ENCODE assay signal across 18 cellular contexts in genomic region chr18:13308369-13308768, GRCh38.
DNase-seq lines count a peak whose midpoint lies in the region; TF ChIP-seq lines count a peak whose summit lies in the region.
"Had no signal": no experiment of that assay in that cellular context is flagged by ENCODE, and none has a peak within 500 bp of the region (broad histone marks: within the 10 kb centered on the region; RNA-seq: fewer than 3 reads in every experiment).

No MANE protein-coding gene starts in this region.

- H3K27me3 Mint-ChIP-seq in activated naive CD8-positive, alpha-beta T cell, result no peaks in the 10 kb centered on the region
- H3K27me3 Mint-ChIP-seq in neural progenitor cell (ENCODE audit: insufficient read depth, low read depth), result no peaks in the 10 kb centered on the region

- H3K36me3 ChIP-seq in neural progenitor cell (no peaks in the 10 kb centered on the region), hepatocyte (replicated peaks; ENCODE audit: insufficient read depth, low read depth) (no peaks in the 10 kb centered on the region)

- no peaks in the 10 kb centered on the region for H3K4me1 ChIP-seq in neural progenitor cell
- no peaks in the 10 kb centered on the region for H3K4me1 ChIP-seq in hepatocyte (ENCODE audit: insufficient read depth)

- H3K4me1 Mint-ChIP-seq in activated naive CD8-positive, alpha-beta T cell (ENCODE audit: low read depth), result peaks cover 51% of the 10 kb centered on the region
- peaks cover under 1% of the 10 kb centered on the region for H3K4me1 Mint-ChIP-seq in neural progenitor cell
- H3K4me1 Mint-ChIP-seq: endodermal cell had no signal

- no peaks in the 10 kb centered on the region for H3K9me2 ChIP-seq in hepatocyte (replicated peaks; ENCODE audit: insufficient read depth)
- H3K9me2 ChIP-seq: SK-N-SH had no signal

- H3K79me2 ChIP-seq in neural progenitor cell (ENCODE audit: low read depth), result no peaks in the 10 kb centered on the region
- no peaks in the 10 kb centered on the region for H3K79me2 ChIP-seq in hepatocyte

- H3F3A ChIP-seq in neural progenitor cell (ENCODE audit: low read depth), result no peaks in the 10 kb centered on the region

- TF ChIP-seq CTCF in neural progenitor cell (IDR thresholded peaks at IDR 0.05) (no peak), hepatocyte (IDR thresholded peaks at IDR 0.05; ENCODE audit: poor library complexity) (no peak)

- peaks cover 2% of the 10 kb centered on the region for H3K36me3 Mint-ChIP-seq in activated naive CD8-positive, alpha-beta T cell
- peaks cover 2% of the 10 kb centered on the region for H3K36me3 Mint-ChIP-seq in neural progenitor cell
- H3K36me3 Mint-ChIP-seq: CD8-positive, alpha-beta memory T cell had no signal

- 85% methylated on average over 9 of the region's 9 CpGs for WGBS in hepatocyte (ENCODE audit: low lambda C conversion rate, missing lambda C conversion rate)

- H3K4me3 Mint-ChIP-seq in activated naive CD8-positive, alpha-beta T cell, result no peak overlapping the region
- H3K4me3 Mint-ChIP-seq in neural progenitor cell, result no peak overlapping the region
- H3K4me3 Mint-ChIP-seq: endodermal cell had no signal

- H3K4me3 ChIP-seq in Jurkat, Clone E6-1 (ENCODE audit: low read length), result no peak overlapping the region
- no peak overlapping the region for H3K4me3 ChIP-seq in neural progenitor cell
- no peak overlapping the region for H3K4me3 ChIP-seq in hepatocyte
- H3K4me3 ChIP-seq: left ventricle myocardium inferior had no signal

- peaks cover 8% of the 10 kb centered on the region for H3K9me3 Mint-ChIP-seq in activated naive CD8-positive, alpha-beta T cell (ENCODE audit: low read depth)
- H3K9me3 Mint-ChIP-seq in neural progenitor cell, result peaks cover 8% of the 10 kb centered on the region

- no peaks in the 10 kb centered on the region for H3K27me3 ChIP-seq in neural progenitor cell
- H3K27me3 ChIP-seq in hepatocyte, result no peaks in the 10 kb centered on the region

- H3K27ac ChIP-seq in neural progenitor cell (no peak overlapping the region), hepatocyte (no peak overlapping the region)
- H3K27ac ChIP-seq: left ventricle myocardium inferior had no signal

- DNase-seq in activated T-cell treated with anti-CD3 and anti-CD28 coated beads, Interleukin-2, amount 50 U/mL, for 48 hours, result peak; percentile 75 to 77
- no peak for DNase-seq in activated T-cell treated with anti-CD3 and anti-CD28 coated beads, Interleukin-2, amount 50 U/mL, for 1 hour
- DNase-seq in Jurkat, Clone E6-1 (ENCODE audit: low read depth, low spot score), result peak; percentile 68
- DNase-seq in neural progenitor cell (ENCODE audit: low spot score), result no peak
- DNase-seq in hepatocyte (ENCODE audit: low spot score), result no peak
- DNase-seq in SKM-1 (lab: John Stamatoyannopoulos, UW; ENCODE audit: unreplicated experiment), result no peak
- no peak for DNase-seq in HEK293T (ENCODE audit: extremely low spot score)
- DNase-seq: activated CD4-positive, CD25-positive, alpha-beta regulatory T cell treated with anti-CD3 and anti-CD28 coated beads, Interleukin-2, amount 50 U/mL, for 72 hours; activated effector memory CD4-positive, alpha-beta T cell treated with Interleukin-2 at 50 U/mL for 16 hours; endodermal cell; left ventricle myocardium inferior; midbrain; NCI-H187 treated with DMSO at 0.1 percent for 48 hours; NCI-H345; SK-N-SH; small intestine had no signal

- no peaks in the 10 kb centered on the region for H4K20me1 ChIP-seq in neural progenitor cell (ENCODE audit: low read depth)
- H4K20me1 ChIP-seq in hepatocyte (ENCODE audit: insufficient read depth, poor library complexity, severe bottlenecking), result no peaks in the 10 kb centered on the region

- no peak overlapping the region for H3K9ac ChIP-seq in neural progenitor cell
- H3K9ac ChIP-seq: SK-N-SH had no signal

- H3K9me3 ChIP-seq in neural progenitor cell (ENCODE audit: low read depth) (no peaks in the 10 kb centered on the region), hepatocyte (ENCODE audit: low read depth) (no peaks in the 10 kb centered on the region)
- H3K9me3 ChIP-seq: left ventricle myocardium inferior, SK-N-SH had no signal

- no peak overlapping the region for H2AFZ ChIP-seq in neural progenitor cell (replicated peaks)
- no peak overlapping the region for H2AFZ ChIP-seq in hepatocyte

- no peak overlapping the region for H3K4me2 ChIP-seq in neural progenitor cell
- H3K4me2 ChIP-seq in hepatocyte, result no peak overlapping the region
- H3K4me2 ChIP-seq: SK-N-SH had no signal

- POLR2A ChIA-PET in HEK293T (lab: Yijun Ruan, JAX), result no interaction called here

- CTCF ChIA-PET in HEK293T (lab: Yijun Ruan, JAX), result interaction anchor here (0.7 kb wide), 1 partner anchor 641 kb away, joined by 3 read pairs; no protein-coding TSS in a partner anchor

- peak overlapping the region; percentile 31 for H3K27ac Mint-ChIP-seq in activated naive CD8-positive, alpha-beta T cell
- peak overlapping the region; percentile 23 for H3K27ac Mint-ChIP-seq in neural progenitor cell
- H3K27ac Mint-ChIP-seq: endodermal cell had no signal

TF ChIP-seq in HEK293T, 16 proteins besides CTCF, POLR2A, EP300 and RAD21:
- TF ChIP-seq L3MBTL2 (conservative IDR thresholded peaks at IDR 0.05), result no peak
- no peak for TF ChIP-seq FOXM1 (IDR thresholded peaks at IDR 0.05; ENCODE audit: borderline replicate concordance)
- no peak for TF ChIP-seq FOXA1 (IDR thresholded peaks at IDR 0.05)
- no peak for TF ChIP-seq BHLHE40 (IDR thresholded peaks at IDR 0.05; ENCODE audit: borderline replicate concordance)
- no peak for TF ChIP-seq ARNT (IDR thresholded peaks at IDR 0.05)
- TF ChIP-seq HDGF (IDR thresholded peaks at IDR 0.05; ENCODE audit: borderline replicate concordance), result no peak
- TF ChIP-seq TARDBP (IDR thresholded peaks at IDR 0.05), result no peak
- no peak for TF ChIP-seq SUZ12 (IDR thresholded peaks at IDR 0.05)
- no peak for TF ChIP-seq CTBP1 (IDR thresholded peaks at IDR 0.05; ENCODE audit: borderline replicate concordance)
- TF ChIP-seq, protein P1, sequence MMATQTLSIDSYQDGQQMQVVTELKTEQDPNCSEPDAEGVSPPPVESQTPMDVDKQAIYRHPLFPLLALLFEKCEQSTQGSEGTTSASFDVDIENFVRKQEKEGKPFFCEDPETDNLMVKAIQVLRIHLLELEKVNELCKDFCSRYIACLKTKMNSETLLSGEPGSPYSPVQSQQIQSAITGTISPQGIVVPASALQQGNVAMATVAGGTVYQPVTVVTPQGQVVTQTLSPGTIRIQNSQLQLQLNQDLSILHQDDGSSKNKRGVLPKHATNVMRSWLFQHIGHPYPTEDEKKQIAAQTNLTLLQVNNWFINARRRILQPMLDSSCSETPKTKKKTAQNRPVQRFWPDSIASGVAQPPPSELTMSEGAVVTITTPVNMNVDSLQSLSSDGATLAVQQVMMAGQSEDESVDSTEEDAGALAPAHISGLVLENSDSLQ (IDR thresholded peaks at IDR 0.05), result no peak

Comparison
In these comparisons a context has a peak if more than half of its experiments do, and no peak if none do; other contexts are left out.
1. DNase-seq: peak in activated T-cell treated with anti-CD3 and anti-CD28 coated beads, Interleukin-2, amount 50 U/mL, for 48 hours (2 of 2) and Jurkat, Clone E6-1 (single experiment); none in activated T-cell treated with anti-CD3 and anti-CD28 coated beads, Interleukin-2, amount 50 U/mL, for 1 hour (single experiment), neural progenitor cell (single experiment), hepatocyte (single experiment), SKM-1 (single experiment) and HEK293T (single experiment).